In genomic region chrX:47482512-47483309, GRCh38 we compare ENCODE assay signal across 8 cellular contexts. TPM values are rescaled to one million over a fixed set of nuclear protein-coding genes. Genes with fewer than 3 reads are reported as not detected.
DNase-seq lines count a peak whose midpoint lies in the region; ATAC-seq and TF ChIP-seq lines count a peak whose summit lies in the region.

Gene ZNF41, minus strand, starts transcription at chrX:47483222. Its CDS starts 15,741 bp downstream, at chrX:47467481.

- peak within 1 kb of the TSS; percentile 93 to 94 for H3K27ac Mint-ChIP-seq in T-cell
- peak within 1 kb of the TSS; percentile 97 for H3K27ac Mint-ChIP-seq in progenitor cell of endocrine pancreas

- H3K4me3 ChIP-seq in upper lobe of right lung: peak within 1 kb of the TSS; percentile 63

- WGBS in adipose tissue, 3 donors: 0 to 31% (median 0%) methylated on average over 45 to 77 of the region's 77 CpGs

- peak within 1 kb of the TSS; percentile 87 to 92 (median 90) for H3K4me3 Mint-ChIP-seq in T-cell
- peak within 1 kb of the TSS; percentile 85 for H3K4me3 Mint-ChIP-seq in progenitor cell of endocrine pancreas (ENCODE audit: low read depth)

- H3K27me3 ChIP-seq in upper lobe of right lung: no peaks in the 10 kb centered on the region

- POLR2A ChIA-PET in T-cell (lab: Charles Lee): no interaction called here

- H3K27me3 Mint-ChIP-seq in T-cell: peaks cover 0 to 8% of the 10 kb centered on the region in 2 donors
- no peaks in the 10 kb centered on the region for H3K27me3 Mint-ChIP-seq in progenitor cell of endocrine pancreas

- DNase-seq in GM13976 (ENCODE audit: low spot score) (peak; percentile 86), NCI-H1436 treated with DMSO at 0.1 percent for 48 hours (lab: John Stamatoyannopoulos, UW) (peak; percentile 69), T-cell (peak; percentile 54 to 87 (median 75)), left cardiac atrium (peak; percentile 79), progenitor cell of endocrine pancreas (ENCODE audit: low spot score, unreplicated experiment) (peak; percentile 39), upper lobe of right lung (peak; percentile 85)

- H3K27ac ChIP-seq in adipose tissue (ENCODE audit: low read depth, low read length): peak within 1 kb of the TSS; percentile 75
- peak within 1 kb of the TSS; percentile 96 for H3K27ac ChIP-seq in upper lobe of right lung

- no peaks in the 10 kb centered on the region for H3K36me3 ChIP-seq in upper lobe of right lung

- peaks cover 4% of the 10 kb centered on the region for H3K4me1 ChIP-seq in upper lobe of right lung

- no peaks in the 10 kb centered on the region for H3K9me3 ChIP-seq in upper lobe of right lung

- no peak for TF ChIP-seq CTCF in GM13976 (IDR thresholded peaks at IDR 0.05; ENCODE audit: borderline replicate concordance, control extremely low read depth, extremely low read depth, insufficient read depth, missing control alignments)
- TF ChIP-seq CTCF in progenitor cell of endocrine pancreas (IDR thresholded peaks at IDR 0.05; ENCODE audit: unreplicated experiment): no peak
- no peak for TF ChIP-seq CTCF in upper lobe of right lung (IDR thresholded peaks at IDR 0.05)

- H3K4me1 Mint-ChIP-seq in T-cell (peaks cover 31 to 48% (median 44%) of the 10 kb centered on the region in 3 donors), progenitor cell of endocrine pancreas (ENCODE audit: low read depth) (peaks cover 15% of the 10 kb centered on the region)

- H3K9me3 Mint-ChIP-seq in T-cell (no peaks in the 10 kb centered on the region), progenitor cell of endocrine pancreas (ENCODE audit: low read depth) (peaks cover 16% of the 10 kb centered on the region)

- in situ Hi-C loops in GM13976 (cut with MboI; ENCODE audit: low sequenced_read_pairs, unreplicated experiment): no loop called here

- ATAC-seq in HG02852 (IDR thresholded peaks at IDR 0.05; ENCODE audit: unreplicated experiment) (peak; percentile 81), T-cell (replicated peaks in 1 of 4) (peak; percentile 83 to 87 (median 86)), left cardiac atrium (peak; percentile 91 to 95), upper lobe of right lung (peak; percentile 96)

- intact Hi-C loops in left cardiac atrium (cut with DNase I) (no loop called here), upper lobe of right lung (cut with DNase I) (no loop called here)

- CTCF ChIA-PET in T-cell (lab: Charles Lee): no interaction called here

- no peaks in the 10 kb centered on the region for H3K36me3 Mint-ChIP-seq in T-cell
- H3K36me3 Mint-ChIP-seq in progenitor cell of endocrine pancreas (ENCODE audit: insufficient read depth): peaks cover 2% of the 10 kb centered on the region

RNA-seq across cellular contexts. Expression of gene ZNF41, which starts in this region (rescaled TPM):
- total RNA-seq in T-cell (10 to 100 TPM in 3 of 5 donors, 1 to 10 TPM in 2; 8.4 to 20.4 (median 14.7) TPM), left cardiac atrium (10 to 100 TPM; 10.8 to 14.7 TPM), progenitor cell of endocrine pancreas (6.0 and 6.1 TPM in 2 replicates), upper lobe of right lung (11.5 TPM)
- polyA plus RNA-seq in adipose tissue: 1 to 10 TPM; 1.3 to 3.5 (median 2.1) TPM

Comparison
In these comparisons a context has a peak if more than half of its experiments do, and no peak if none do; other contexts are left out.
1. Peak in every context shown above with its lines: DNase-seq, ATAC-seq, H3K4me3 ChIP-seq and H3K27ac ChIP-seq.